11 cellular contexts compared by ENCODE assay signal in genomic region chr1:11927866-11928592, GRCh38. TPM values are rescaled to one million over a fixed set of nuclear protein-coding genes. Genes with fewer than 3 reads are reported as not detected.
DNase-seq lines count a peak whose midpoint lies in the region; ATAC-seq, FAIRE-seq and TF ChIP-seq lines count a peak whose summit lies in the region.
"Had no signal": no experiment of that assay in that cellular context is flagged by ENCODE, and none has a peak within 500 bp of the region (broad histone marks: within the 10 kb centered on the region; RNA-seq: fewer than 3 reads in every experiment).

No MANE protein-coding gene starts in this region.

- H3K27me3 ChIP-seq in GM23248 (replicated peaks; ENCODE audit: insufficient read depth) = no peaks in the 10 kb centered on the region
- H3K27me3 ChIP-seq in PC-9 (ENCODE audit: insufficient read depth, low read depth) = no peaks in the 10 kb centered on the region
- H3K27me3 ChIP-seq in pancreas = no peaks in the 10 kb centered on the region

- H2AFZ ChIP-seq in GM23248 (peak overlapping the region; percentile 44), PC-9 (no peak overlapping the region)

- 49 to 55% methylated on average over 5 of the region's 5 CpGs for WGBS in GM23248 (ENCODE audit: low coverage in 1 of 2, low lambda C conversion rate in 2 of 2, missing lambda C conversion rate in 2 of 2), 2 experiments
- WGBS in pancreas, 2 donors = 30 to 32% methylated on average over 5 of the region's 5 CpGs

- H3K4me1 ChIP-seq in GM23248 (ENCODE audit: insufficient read depth) (peaks cover 33% of the 10 kb centered on the region), PC-9 (replicated peaks; ENCODE audit: insufficient read depth) (peaks cover 12% of the 10 kb centered on the region; the same call in 1 of the 2 replicates), pancreas (peaks cover 12 to 39% (median 18%) of the 10 kb centered on the region in 3 donors)

- H3K9ac ChIP-seq in GM23248 = no peak overlapping the region

- POLR2A ChIA-PET in PC-9 (lab: Charles Lee; ENCODE audit: unreplicated experiment) = interaction anchor here (0.5 to 0.6 kb wide), 3 partner anchors 18 to 682 kb away, joined by 3 to 5 read pairs (median 3); no protein-coding TSS in a partner anchor

- intact Hi-C loops in PC-9 (cut with micrococcal nuclease; ENCODE audit: unreplicated experiment) (no loop called here), pancreas (cut with DNase I) (no loop called here)

- H3F3A ChIP-seq in GM23248 (ENCODE audit: insufficient read depth) = peaks cover 12% of the 10 kb centered on the region; the same call in 1 of the 2 replicates
- H3F3A ChIP-seq in PC-9 (ENCODE audit: insufficient read depth, low read depth) = 0 out of 2 replicates have a peak, but pooled peaks cover 2% of the 10 kb centered on the region

- no peaks in the 10 kb centered on the region for H3K36me3 ChIP-seq in GM23248 (ENCODE audit: low read depth)
- H3K36me3 ChIP-seq in PC-9 (ENCODE audit: low read depth) = no peaks in the 10 kb centered on the region
- H3K36me3 ChIP-seq in pancreas = no peaks in the 10 kb centered on the region

- FAIRE-seq in pancreas (lab: Jason Lieb, UNC) = no peak

- H3K4me2 ChIP-seq in GM23248 (ENCODE audit: unreplicated experiment) (no peak overlapping the region), PC-9 (peak overlapping the region; percentile 23; the same call in 1 of the 2 replicates)

- H4K20me1 ChIP-seq in GM23248 (ENCODE audit: insufficient read depth) (peaks cover 5% of the 10 kb centered on the region; the same call in 1 of the 2 replicates), PC-9 (ENCODE audit: insufficient read depth) (peaks cover 9% of the 10 kb centered on the region; the same call in 1 of the 2 replicates)

- H3K79me2 ChIP-seq in GM23248 (ENCODE audit: insufficient read depth) = peaks cover 26% of the 10 kb centered on the region
- peaks cover 20% of the 10 kb centered on the region for H3K79me2 ChIP-seq in PC-9 (ENCODE audit: low read depth)

- H3K9me2 ChIP-seq in GM23248 (ENCODE audit: insufficient read depth) (no peaks in the 10 kb centered on the region), PC-9 (ENCODE audit: insufficient read depth) (no peaks in the 10 kb centered on the region)

- H3K27ac ChIP-seq in GM23248 = no peak overlapping the region
- no peak overlapping the region for H3K27ac ChIP-seq in PC-9
- H3K27ac ChIP-seq in pancreas = peak overlapping the region in 3 of 4 donors; percentile 25 to 44 (median 28)

- in situ Hi-C loops in GM23248 (cut with MboI) = no loop called here

- TF ChIP-seq CTCF in PC-9 (conservative IDR thresholded peaks at IDR 0.05) (no peak), pancreas (IDR thresholded peaks at IDR 0.05) (no peak)

- DNase-seq in GM23248 (peak; percentile 34), PC-9 (peak in 1 of 2 experiments; percentile 60), dermis blood vessel endothelial cell (peak; percentile 49), pancreas (no peak), SKM-1 treated with dmso at 0.1 percent for 144 hours (lab: John Stamatoyannopoulos, UW; ENCODE audit: unreplicated experiment) (no peak), GM19238 (ENCODE audit: insufficient read length, low spot score) (no peak), COR-L47 (lab: John Stamatoyannopoulos, UW) (no peak)
- DNase-seq: amniotic stem cell, NCI-H1105 treated with DMSO at 0.1 percent for 48 hours, NCI-H526, retina had no signal

- BruUV-seq in PC-9 (replicated peaks; lab: Mats Ljungman, UMichigan) = no TSS peak

- H3K4me3 ChIP-seq in GM23248 (no peak overlapping the region), PC-9 (no peak overlapping the region), pancreas (no peak overlapping the region)

- CTCF ChIA-PET in PC-9 (lab: Charles Lee) = no interaction called here

- no peak for ATAC-seq in pancreas

- H3K9me3 ChIP-seq in GM23248 (ENCODE audit: low read depth) (no peaks in the 10 kb centered on the region), PC-9 (ENCODE audit: insufficient read depth, low read depth) (no peaks in the 10 kb centered on the region), pancreas (no peaks in the 10 kb centered on the region)

RNA-seq across cellular contexts. Expression of gene KIAA2013, which starts 1.8 kb away (rescaled TPM):
- total RNA-seq in GM23248 (2014; rRNA removed; shearing (Covaris generic)) = 100 and 116 TPM in 2 replicates
- polyA plus RNA-seq in GM23248 (2016; fragmentation: Nextera tagmentation; extraction: Ambion mirVana) (10.5 and 10.7 TPM in 2 replicates), pancreas (10 to 100 TPM; 21.0 to 25.3 TPM)
- total RNA-seq in PC-9 (2021) (38.7 and 44.2 TPM in 2 replicates), dermis blood vessel endothelial cell (87.1 and 117 TPM in 2 replicates), pancreas (10 to 100 TPM; 23.9 to 33.8 (median 28.0) TPM)

RNA-seq across cellular contexts. Expression of gene PLOD1, which starts 6.5 kb away (rescaled TPM):
- total RNA-seq in GM23248 (2014; rRNA removed; shearing (Covaris generic)) = 633 and 640 TPM in 2 replicates
- polyA plus RNA-seq in GM23248 (2016; fragmentation: Nextera tagmentation; extraction: Ambion mirVana) (443 and 482 TPM in 2 replicates), pancreas (10 to 100 TPM; 20.0 to 30.5 TPM)
- total RNA-seq in PC-9 (2021) (64.1 and 65.0 TPM in 2 replicates), dermis blood vessel endothelial cell (242 and 359 TPM in 2 replicates), pancreas (10 to 100 TPM; 25.3 to 55.2 (median 37.7) TPM)

RNA-seq across cellular contexts. Expression of gene MFN2, which starts 52.2 kb away (rescaled TPM):
- 57.9 and 59.8 TPM in 2 replicates for total RNA-seq in GM23248 (2014; rRNA removed; shearing (Covaris generic))
- 48.0 and 49.6 TPM in 2 replicates for polyA plus RNA-seq in GM23248 (2016; fragmentation: Nextera tagmentation; extraction: Ambion mirVana)
- total RNA-seq in PC-9 (2021) = 54.2 and 72.6 TPM in 2 replicates
- total RNA-seq in dermis blood vessel endothelial cell = 61.1 and 95.3 TPM in 2 replicates
- 10 to 100 TPM; 20.4 to 34.4 (median 26.0) TPM for total RNA-seq in pancreas
- polyA plus RNA-seq in pancreas = 10 to 100 TPM; 13.7 to 21.7 TPM

Comparison
In these comparisons a context has a peak if more than half of its experiments do, and no peak if none do; other contexts are left out.
1. DNase-seq: peak in GM23248 (single experiment) and dermis blood vessel endothelial cell (single experiment); none in pancreas (0 of 6), SKM-1 treated with dmso at 0.1 percent for 144 hours (single experiment), GM19238 (single experiment) and COR-L47 (single experiment).
2. H3K27ac ChIP-seq: peak in pancreas (3 of 4); none in GM23248 (single experiment) and PC-9 (single experiment).